ENCODE assay signal across 9 cellular contexts in the genomic region with DNA sequence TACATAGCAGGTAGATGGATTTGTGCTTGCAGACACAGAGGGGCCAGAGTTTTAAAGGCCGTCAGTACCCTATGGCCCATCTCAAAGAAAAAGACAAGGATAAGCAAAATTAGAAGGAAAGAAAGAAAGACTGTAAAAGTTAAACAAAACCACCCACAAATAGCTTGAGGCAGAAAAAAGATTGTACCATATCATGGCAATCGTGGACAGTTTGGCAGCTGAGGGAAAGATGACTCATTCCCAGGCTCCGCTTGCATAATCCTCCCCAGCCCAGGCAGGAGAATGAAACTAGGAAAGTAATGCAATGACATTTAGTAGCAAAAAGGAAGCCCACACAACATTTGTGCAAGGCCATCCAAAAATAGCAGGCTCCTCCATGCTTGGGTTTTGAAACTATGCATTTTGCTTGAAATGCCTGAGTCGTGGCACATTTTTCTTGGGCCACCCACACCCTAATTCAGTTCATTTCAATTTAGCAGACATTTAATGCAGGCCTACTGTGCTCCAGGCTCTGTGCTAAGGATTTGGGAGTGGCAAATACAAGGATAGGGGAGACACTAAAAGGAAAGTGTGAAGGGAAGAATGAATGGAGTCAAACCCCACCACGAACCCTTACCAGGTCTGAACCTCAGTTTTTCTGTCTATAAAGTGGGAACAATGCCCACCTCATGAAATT. TPM values are rescaled to one million over a fixed set of nuclear protein-coding genes. Genes with fewer than 3 reads are reported as not detected.
DNase-seq lines count a peak whose midpoint lies in the region; ATAC-seq, FAIRE-seq and TF ChIP-seq lines count a peak whose summit lies in the region.
"Had no signal": no experiment of that assay in that cellular context is flagged by ENCODE, and none has a peak within 500 bp of the region (broad histone marks: within the 10 kb centered on the region; RNA-seq: fewer than 3 reads in every experiment).

No MANE protein-coding gene starts in this region.

- CTCF ChIA-PET in K562 (lab: Yijun Ruan, JAX; ENCODE audit: low intra/inter-chr PET ratio), result no interaction called here

- TF ChIP-seq EP300 in K562 (IDR thresholded peaks at IDR 0.05; ENCODE audit: low read length), result peak; percentile 78

- intact Hi-C loops in K562 (cut with micrococcal nuclease) (no loop called here), kidney (cut with DNase I) (no loop called here)

- POLR2A ChIA-PET in K562 (lab: Yijun Ruan, JAX), result interaction anchor here (0.6 to 1.1 kb wide), 2 partner anchors 11 to 14 kb away, joined by 3 to 4 read pairs; no protein-coding TSS in a partner anchor

- H3K4me1 ChIP-seq in K562 (replicated peaks in 1 of 2; ENCODE audit: control insufficient read depth in 2 of 2, insufficient read depth in 2 of 2, low read length in 2 of 2) (peaks cover 14 to 33% of the 10 kb centered on the region in 2 experiments), kidney (ENCODE audit: control insufficient read depth in 1 of 2, insufficient read depth in 1 of 2, low read depth in 1 of 2, low read length in 2 of 2) (peaks cover 26 to 29% of the 10 kb centered on the region in 2 donors)

- H3K27ac ChIP-seq in K562 (ENCODE audit: extremely low read depth, low read depth, low read length) (peak overlapping the region; percentile 68), kidney (ENCODE audit: low read depth in 2 of 2, low read length in 2 of 2) (peak overlapping the region; percentile 20 to 83)
- H3K27ac ChIP-seq: 22Rv1 had no signal

- no peak for TF ChIP-seq POLR2A in K562 (conservative IDR thresholded peaks at IDR 0.05)

- no peaks in the 10 kb centered on the region for H3K9me3 ChIP-seq in K562 (replicated peaks; ENCODE audit: control insufficient read depth, insufficient read depth, low read depth, low read length)
- H3K9me3 ChIP-seq in kidney (ENCODE audit: control insufficient read depth in 1 of 2, low read length in 2 of 2), result no peaks in the 10 kb centered on the region

- in situ Hi-C loops in K562 (cut with MboI), result no loop called here

- H3K36me3 ChIP-seq in K562 (ENCODE audit: control insufficient read depth, insufficient read depth, low read length) (no peaks in the 10 kb centered on the region), kidney (ENCODE audit: control insufficient read depth in 1 of 2, insufficient read depth in 2 of 2, low read length in 2 of 2) (no peaks in the 10 kb centered on the region)

- no peaks in the 10 kb centered on the region for H3K27me3 ChIP-seq in K562 (ENCODE audit: control insufficient read depth in 2 of 2, insufficient read depth in 2 of 2, low read length in 2 of 2)

- 0 out of 2 replicates have a peak overlapping the region, but pooled peaks have one; percentile 23 for H2AFZ ChIP-seq in K562 (ENCODE audit: low read depth, low read length)

- TF ChIP-seq CTCF in K562 (IDR thresholded peaks at IDR 0.05 in 2 of 3, conservative IDR thresholded peaks at IDR 0.05 in 1 of 3; ENCODE audit: insufficient read depth in 2 of 3, low read depth in 1 of 3, low read length in 3 of 3), result no peak; a peak in 1 of 6 replicates
- no peak for TF ChIP-seq CTCF in kidney (IDR thresholded peaks at IDR 0.05; ENCODE audit: borderline replicate concordance, extremely low read depth, insufficient read depth)

- H3K4me3 ChIP-seq in K562 (no peak overlapping the region), kidney (ENCODE audit: low read length in 2 of 2) (no peak overlapping the region)

- H3K9ac ChIP-seq in K562 (ENCODE audit: insufficient read depth in 1 of 2, low read depth in 2 of 2, low read length in 2 of 2) (peak overlapping the region; percentile 6 to 31; a peak in 3 of 4 replicates), kidney (ENCODE audit: low read length in 2 of 2) (no peak overlapping the region)

- FAIRE-seq in K562 (lab: Jason Lieb, UNC) (peak; percentile 96), kidney (lab: Jason Lieb, UNC) (peak; percentile 13)

- no TSS peak for BruUV-seq in K562 (replicated peaks; lab: Mats Ljungman, UMichigan)

- no peaks in the 10 kb centered on the region for H3K9me1 ChIP-seq in K562 (ENCODE audit: control insufficient read depth, insufficient read depth, low read length)

- H3K4me2 ChIP-seq in K562 (ENCODE audit: insufficient read depth, low read length), result peak overlapping the region; percentile 56

- H4K20me1 ChIP-seq in K562 (replicated peaks; ENCODE audit: control insufficient read depth, insufficient read depth, low read length), result no peaks in the 10 kb centered on the region

- ATAC-seq in K562, result peak; percentile 86
- ATAC-seq in HG03520 (IDR thresholded peaks at IDR 0.05; ENCODE audit: unreplicated experiment), result no peak
- ATAC-seq in GM21360 (IDR thresholded peaks at IDR 0.05; ENCODE audit: unreplicated experiment), result no peak

- DNase-seq in DMS 273 (lab: John Stamatoyannopoulos, UW; ENCODE audit: unreplicated experiment) (peak; percentile 64), DMS 273 treated with DMSO at 0.1 percent for 48 hours (lab: John Stamatoyannopoulos, UW) (no peak), NCI-H69 (lab: John Stamatoyannopoulos, UW) (peak; percentile 87), K562 (ENCODE audit: extremely low read depth in 1 of 4, low spot score in 3 of 4) (peak; percentile 61 to 86 (median 71)), kidney (peak; percentile 79)
- DNase-seq in stimulated activated CD4-positive, alpha-beta T cell treated with anti-CD3 and anti-CD28 coated beads, Interleukin-4, amount 100 ng/mL, for 48 hours (ENCODE audit: low read depth in 2 of 2), result peak; percentile 34 to 42

- H3K79me2 ChIP-seq in K562 (ENCODE audit: control insufficient read depth, insufficient read depth, low read length), result no peaks in the 10 kb centered on the region

- 0 out of 4 replicates have a peak, but pooled peaks of 1 of the 2 experiments have one; percentile 7 for TF ChIP-seq RAD21 in K562 (CRISPR knock-in tag; conservative IDR thresholded peaks at IDR 0.05 in 1 of 2, IDR thresholded peaks at IDR 0.05 in 1 of 2)

- 3% methylated on average over 5 of the region's 5 CpGs for WGBS in K562 (ENCODE audit: insufficient coverage, low coverage, missing lambda C conversion rate)

TF ChIP-seq in K562, 482 proteins besides CTCF, POLR2A, EP300 and RAD21 (continues in another document):
- peak; percentile 52 for TF ChIP-seq PKNOX1 (IDR thresholded peaks at IDR 0.05)
- 0 out of 2 replicates have a peak, but pooled peaks have one; percentile 28 for TF ChIP-seq NCOA1 (IDR thresholded peaks at IDR 0.05; ENCODE audit: low read depth)
- TF ChIP-seq SMAD4 (CRISPR knock-in tag; conservative IDR thresholded peaks at IDR 0.05), result peak; percentile 59
- TF ChIP-seq TEAD4 (IDR thresholded peaks at IDR 0.05; ENCODE audit: low read length), result peak; percentile 51; the same call in 1 of the 2 replicates
- no peak for TF ChIP-seq TEAD4 (CRISPR knock-in tag; IDR thresholded peaks at IDR 0.05; ENCODE audit: borderline replicate concordance)
- no peak for TF ChIP-seq NFXL1 (CRISPR knock-in tag; IDR thresholded peaks at IDR 0.05)
- no peak for TF ChIP-seq TBP (optimal IDR thresholded peaks at IDR 0.05; ENCODE audit: low read depth, low read length)
- TF ChIP-seq FOSL1 (tag; conservative IDR thresholded peaks at IDR 0.05), result peak; percentile 99
- no peak for TF ChIP-seq ZBTB5 (IDR thresholded peaks at IDR 0.05)
- TF ChIP-seq ZNF239 (CRISPR knock-in tag; IDR thresholded peaks at IDR 0.05), result peak; percentile 10; the same call in 1 of the 2 replicates
- no peak for TF ChIP-seq ZNF263 (CRISPR knock-in tag; IDR thresholded peaks at IDR 0.05; ENCODE audit: borderline replicate concordance)

RNA-seq across cellular contexts. Expression of gene SMAD3, which starts 40.9 kb away (rescaled TPM):
- total RNA-seq in K562 (2011; cell fraction: chromatin; rRNA removed; ENCODE audit: low replicate concordance), result 61.6 and 88.8 TPM in 2 replicates
- total RNA-seq in K562 (2011; cell fraction: nucleolus; rRNA removed), result 33.5 and 35.9 TPM in 2 replicates
- total RNA-seq in K562 (2011; cell fraction: nucleoplasm; rRNA removed), result 44.2 and 72.8 TPM in 2 replicates
- total RNA-seq in K562 (2014; rRNA removed) (11.1 and 11.9 TPM in 2 replicates), K562 (2014; rRNA removed; fragmentation: Illumina TruSeq; extraction: Trizol) (9.2 and 11.0 TPM in 2 replicates), K562 (2015; rRNA removed; fragmentation: Illumina TruSeq; extraction: Trizol) (9.1 and 9.6 TPM in 2 replicates), K562 (2021) (24.3 and 30.1 TPM in 2 replicates), kidney (58.2 TPM)
- polyA plus RNA-seq in K562 (2011; rRNA removed) (14.6 and 22.6 TPM in 2 replicates), K562 (2014; fragmentation: Illumina TruSeq; extraction: Trizol) (34.7 and 39.2 TPM in 2 replicates), K562 (2014; fragmentation: Nextera tagmentation; extraction: Ambion mirVana) (1 to 10 TPM; 4.3 to 5.0 TPM), K562 (2014; rRNA removed) (13.3 and 14.3 TPM in 2 replicates), kidney (ENCODE audit: insufficient read depth, low read depth, low replicate concordance) (10.1 TPM)
- 11.5 and 14.8 TPM in 2 replicates for polyA plus RNA-seq in K562 (2011; cell fraction: cytosol; rRNA removed)
- 52.1 and 90.9 TPM in 2 replicates for polyA plus RNA-seq in K562 (2011; cell fraction: nucleus; rRNA removed)
- polyA plus RNA-seq in K562 (2012), result 17.9 and 20.7 TPM in 2 replicates
- 14.9 and 15.1 TPM in 2 replicates for polyA minus RNA-seq in K562 (2011; rRNA and poly(A)+ RNA removed)
- polyA minus RNA-seq in K562 (2011; cell fraction: cytosol; rRNA and poly(A)+ RNA removed), result 15.1 and 16.3 TPM in 2 replicates
- polyA minus RNA-seq in K562 (2011; cell fraction: nucleus; rRNA and poly(A)+ RNA removed), result 12.7 and 18.8 TPM in 2 replicates

Comparison
In these comparisons a context has a peak if more than half of its experiments do, and no peak if none do; other contexts are left out.
1. H3K9ac ChIP-seq: peak in K562 (2 of 2); none in kidney (0 of 2).